In the genomic region with DNA sequence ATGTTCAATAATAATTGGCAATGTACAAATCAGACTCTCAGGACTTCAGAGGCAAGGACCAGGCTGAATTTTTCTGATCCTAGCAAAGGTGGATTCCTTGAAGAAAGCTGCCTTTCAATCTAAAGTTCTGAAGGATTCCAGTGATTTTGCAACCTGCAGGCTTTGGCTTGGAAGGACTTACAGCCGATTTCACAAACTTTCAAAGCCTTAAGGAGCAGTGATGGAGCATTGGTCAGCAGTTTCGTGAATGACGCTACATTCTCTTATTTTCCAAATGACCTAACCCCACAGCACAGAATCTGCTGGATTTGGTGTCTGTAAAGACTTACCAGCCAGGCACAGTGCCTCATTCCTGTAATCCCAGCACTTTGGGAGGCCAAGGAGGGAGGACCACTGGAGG, we compare ENCODE assay signal across 11 cellular contexts.
DNase-seq lines count a peak whose midpoint lies in the region; ATAC-seq and TF ChIP-seq lines count a peak whose summit lies in the region.
"Had no signal": no experiment of that assay in that cellular context is flagged by ENCODE, and none has a peak within 500 bp of the region (broad histone marks: within the 10 kb centered on the region; RNA-seq: fewer than 3 reads in every experiment).

No MANE protein-coding gene starts in this region.

- no peaks in the 10 kb centered on the region; the same call in 1 of the 2 replicates for H3K27me3 Mint-ChIP-seq in HFFc6 (ENCODE audit: insufficient read depth)
- H3K27me3 Mint-ChIP-seq in central memory CD8-positive, alpha-beta T cell: no peaks in the 10 kb centered on the region
- no peaks in the 10 kb centered on the region for H3K27me3 Mint-ChIP-seq in natural killer cell treated with Interleukin-12 subunit alpha and Interleukin-12 subunit beta and Interleukin-15 and Interleukin-18, amount 100 ng/mL, for 72 hours

- peak overlapping the region; percentile 93 for H3K27ac Mint-ChIP-seq in HFFc6
- peak overlapping the region; percentile 94 for H3K27ac Mint-ChIP-seq in central memory CD8-positive, alpha-beta T cell (ENCODE audit: low read depth)
- peak overlapping the region; percentile 58 to 94 for H3K27ac Mint-ChIP-seq in natural killer cell treated with Interleukin-12 subunit alpha and Interleukin-12 subunit beta and Interleukin-15 and Interleukin-18, amount 100 ng/mL, for 72 hours

- H3K4me1 Mint-ChIP-seq in HFFc6 (ENCODE audit: low read depth): peaks cover 37% of the 10 kb centered on the region
- H3K4me1 Mint-ChIP-seq in central memory CD8-positive, alpha-beta T cell: peaks cover 12% of the 10 kb centered on the region
- peaks cover 14 to 19% of the 10 kb centered on the region in 2 donors for H3K4me1 Mint-ChIP-seq in natural killer cell treated with Interleukin-12 subunit alpha and Interleukin-12 subunit beta and Interleukin-15 and Interleukin-18, amount 100 ng/mL, for 72 hours (ENCODE audit: low read depth in 2 of 2)

- no peaks in the 10 kb centered on the region for H3K9me3 Mint-ChIP-seq in HFFc6
- H3K9me3 Mint-ChIP-seq in central memory CD8-positive, alpha-beta T cell: no peaks in the 10 kb centered on the region
- no peaks in the 10 kb centered on the region for H3K9me3 Mint-ChIP-seq in natural killer cell treated with Interleukin-12 subunit alpha and Interleukin-12 subunit beta and Interleukin-15 and Interleukin-18, amount 100 ng/mL, for 72 hours

- no peak for ATAC-seq in central memory CD8-positive, alpha-beta T cell (replicated peaks; ENCODE audit: extremely low read depth, poor library complexity, severe bottlenecking)
- no peak for ATAC-seq in natural killer cell treated with Interleukin-12 subunit alpha and Interleukin-12 subunit beta and Interleukin-15 and Interleukin-18, amount 100 ng/mL, for 72 hours
- no peak for ATAC-seq in GM21423 (IDR thresholded peaks at IDR 0.05; ENCODE audit: unreplicated experiment)

- DNase-seq in HFFc6 (no peak), GOT3 (lab: John Stamatoyannopoulos, UW) (no peak), HT-29 (ENCODE audit: low spot score) (no peak), pons (ENCODE audit: low spot score) (no peak)
- DNase-seq in central memory CD8-positive, alpha-beta T cell (ENCODE audit: low spot score in 2 of 2): no peak
- DNase-seq in natural killer cell treated with Interleukin-12 subunit alpha and Interleukin-12 subunit beta and Interleukin-15 and Interleukin-18, amount 100 ng/mL, for 72 hours (ENCODE audit: low spot score): no peak
- DNase-seq: activated effector memory CD4-positive, alpha-beta T cell treated with Interleukin-2 at 50 U/mL for 16 hours; NCI-H1092; SJCRH30 had no signal

- TF ChIP-seq CTCF in 22Rv1 (IDR thresholded peaks at IDR 0.05): no peak
- no peak for TF ChIP-seq CTCF in HFFc6 (IDR thresholded peaks at IDR 0.05)

- H3K4me3 Mint-ChIP-seq in HFFc6: no peak overlapping the region
- H3K4me3 Mint-ChIP-seq in central memory CD8-positive, alpha-beta T cell: no peak overlapping the region
- H3K4me3 Mint-ChIP-seq in natural killer cell treated with Interleukin-12 subunit alpha and Interleukin-12 subunit beta and Interleukin-15 and Interleukin-18, amount 100 ng/mL, for 72 hours: peak overlapping the region; percentile 52

- no peaks in the 10 kb centered on the region; the same call in 1 of the 2 replicates for H3K36me3 Mint-ChIP-seq in HFFc6 (ENCODE audit: low read depth)
- peaks cover 3% of the 10 kb centered on the region for H3K36me3 Mint-ChIP-seq in central memory CD8-positive, alpha-beta T cell (ENCODE audit: insufficient read depth)
- no peaks in the 10 kb centered on the region for H3K36me3 Mint-ChIP-seq in natural killer cell treated with Interleukin-12 subunit alpha and Interleukin-12 subunit beta and Interleukin-15 and Interleukin-18, amount 100 ng/mL, for 72 hours

- peak overlapping the region; percentile 78 for H3K27ac ChIP-seq in 22Rv1
